Comparison of ENCODE assay signal across 8 cellular contexts in the genomic region with DNA sequence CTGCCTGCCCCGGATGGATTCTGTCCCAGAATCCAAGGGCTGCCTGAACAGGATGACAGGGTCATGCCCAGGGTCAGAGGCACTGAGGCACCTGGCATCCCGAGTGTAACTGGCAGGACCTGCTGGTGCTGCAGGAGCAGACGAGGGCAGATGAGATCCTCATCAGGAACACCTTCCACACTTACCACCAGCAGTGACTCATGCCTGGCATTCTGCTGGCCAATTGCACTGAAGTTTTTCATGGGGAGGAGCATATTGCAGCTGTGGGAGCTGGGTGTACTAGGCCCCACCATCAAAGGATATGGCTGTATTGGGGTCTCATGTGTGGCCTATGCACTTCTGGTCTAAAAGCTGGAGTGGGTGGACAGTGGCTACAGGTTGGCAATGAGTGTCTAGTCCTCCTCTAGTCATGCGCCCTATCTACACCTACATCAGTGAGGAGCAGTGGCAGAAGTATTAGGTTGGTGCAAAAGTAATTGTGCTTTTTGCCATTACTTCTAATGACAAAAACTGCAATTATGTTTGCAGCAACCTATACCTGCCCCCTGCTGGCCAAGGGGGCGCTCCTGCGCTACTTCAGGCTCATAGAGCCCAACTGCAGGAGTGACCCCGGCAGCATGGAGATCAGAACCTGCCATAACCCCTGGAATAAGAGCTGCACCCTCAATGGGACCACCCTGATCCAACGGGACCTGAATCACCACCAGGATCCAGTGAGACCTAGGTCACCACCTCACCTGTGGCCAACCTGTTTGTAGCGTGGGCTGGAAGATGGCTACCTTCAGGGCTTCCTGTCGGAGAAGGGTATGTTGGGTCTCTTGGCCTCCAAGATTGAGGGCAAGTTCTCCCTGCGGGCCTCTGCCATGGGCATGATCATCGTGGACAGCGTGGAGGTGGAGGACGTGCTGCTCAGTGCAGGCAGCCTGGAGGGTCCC. TPM values are rescaled to one million over a fixed set of nuclear protein-coding genes. Genes with fewer than 3 reads are reported as not detected.
DNase-seq lines count a peak whose midpoint lies in the region; ATAC-seq and TF ChIP-seq lines count a peak whose summit lies in the region.

No MANE protein-coding gene starts in this region.

- no peak overlapping the region for H3K4me3 ChIP-seq in kidney epithelial cell (ENCODE audit: low read depth, low read length)
- no peak overlapping the region for H3K4me3 ChIP-seq in foreskin fibroblast (ENCODE audit: low read depth in 1 of 2, low read length in 2 of 2)

- no peaks in the 10 kb centered on the region for H3K36me3 ChIP-seq in kidney epithelial cell (ENCODE audit: control insufficient read depth, insufficient read depth, low read length)

- no peaks in the 10 kb centered on the region for H3K27me3 Mint-ChIP-seq in activated T-cell treated with anti-CD3 and anti-CD28 coated beads, Interleukin-2, amount 50 U/mL, for 4 hours (ENCODE audit: low read depth)

- H3K36me3 Mint-ChIP-seq in activated T-cell treated with anti-CD3 and anti-CD28 coated beads, Interleukin-2, amount 50 U/mL, for 4 hours (ENCODE audit: insufficient read depth): no peaks in the 10 kb centered on the region

- H3K27me3 ChIP-seq in kidney epithelial cell (ENCODE audit: control insufficient read depth, insufficient read depth, low read length): no peaks in the 10 kb centered on the region

- DNase-seq in ELF-1 (ENCODE audit: low read depth, low spot score) (peak; percentile 48), NCI-H1105 treated with DMSO at 0.1 percent for 48 hours (lab: John Stamatoyannopoulos, UW) (peak; percentile 34), kidney epithelial cell (ENCODE audit: low read depth) (no peak), foreskin fibroblast (no peak), middle frontal gyrus (ENCODE audit: extremely low spot score, low spot score) (no peak)
- DNase-seq in activated T-cell treated with anti-CD3 and anti-CD28 coated beads, Interleukin-2, amount 50 U/mL, for 4 hours: peak; percentile 47

- ATAC-seq in activated T-cell treated with anti-CD3 and anti-CD28 coated beads, Interleukin-2, amount 50 U/mL, for 4 hours: no peak
- ATAC-seq in GM19397 (IDR thresholded peaks at IDR 0.05; ENCODE audit: unreplicated experiment): no peak
- no peak for ATAC-seq in HG03460 (IDR thresholded peaks at IDR 0.05; ENCODE audit: unreplicated experiment)

- H3K4me1 Mint-ChIP-seq in activated T-cell treated with anti-CD3 and anti-CD28 coated beads, Interleukin-2, amount 50 U/mL, for 4 hours (ENCODE audit: low read depth): peaks cover 18% of the 10 kb centered on the region

- H3K4me3 Mint-ChIP-seq in activated T-cell treated with anti-CD3 and anti-CD28 coated beads, Interleukin-2, amount 50 U/mL, for 4 hours: no peak overlapping the region

- TF ChIP-seq CTCF in kidney epithelial cell (IDR thresholded peaks at IDR 0.05; ENCODE audit: insufficient read depth, low read length, poor library complexity, severe bottlenecking): peak; percentile 2
- no peak for TF ChIP-seq CTCF in foreskin fibroblast (IDR thresholded peaks at IDR 0.05; ENCODE audit: low read depth, low read length)

- no peaks in the 10 kb centered on the region for H3K9me3 Mint-ChIP-seq in activated T-cell treated with anti-CD3 and anti-CD28 coated beads, Interleukin-2, amount 50 U/mL, for 4 hours

RNA-seq across cellular contexts. Expression of a gene that starts 8.0 kb away (rescaled TPM):
- under 1 TPM; 0.46 to 0.50 (median 0.49) TPM for total RNA-seq in activated T-cell treated with anti-CD3 and anti-CD28 coated beads, Interleukin-2, amount 50 U/mL, for 4 hours
- total RNA-seq in kidney epithelial cell: not detected in 2 replicates

Comparison
In these comparisons a context has a peak if more than half of its experiments do, and no peak if none do; other contexts are left out.
1. DNase-seq: peak in ELF-1 (single experiment), NCI-H1105 treated with DMSO at 0.1 percent for 48 hours (single experiment) and activated T-cell treated with anti-CD3 and anti-CD28 coated beads, Interleukin-2, amount 50 U/mL, for 4 hours (single experiment); none in kidney epithelial cell (single experiment), foreskin fibroblast (0 of 2) and middle frontal gyrus (single experiment).